Comparison of ENCODE assay signal across 16 cellular contexts in genomic region chr14:75379930-75380270, GRCh38. TPM values are rescaled to one million over a fixed set of nuclear protein-coding genes. Genes with fewer than 3 reads are reported as not detected.
DNase-seq lines count a peak whose midpoint lies in the region; ATAC-seq, FAIRE-seq and TF ChIP-seq lines count a peak whose summit lies in the region.
"Had no signal": no experiment of that assay in that cellular context is flagged by ENCODE, and none has a peak within 500 bp of the region (broad histone marks: within the 10 kb centered on the region; RNA-seq: fewer than 3 reads in every experiment).

No MANE protein-coding gene starts in this region.

- H3K23me2 ChIP-seq in H1 (ENCODE audit: low read depth, low read length): peaks cover 3% of the 10 kb centered on the region; the same call in 1 of the 2 replicates

- no peak overlapping the region for H3K27ac Mint-ChIP-seq in neural progenitor cell
- H3K27ac Mint-ChIP-seq: CD4-positive, alpha-beta memory T cell had no signal

- no peak overlapping the region for H2BK5ac ChIP-seq in H1 (ENCODE audit: low read depth, low read length)

- DNase-seq in H1 (ENCODE audit: low read depth in 1 of 2, low spot score in 2 of 2): no peak
- DNase-seq in neural progenitor cell (ENCODE audit: low spot score): no peak
- no peak for DNase-seq in smooth muscle cell (lab: John Stamatoyannopoulos, UW; ENCODE audit: unreplicated experiment)
- DNase-seq in dorsolateral prefrontal cortex: no peak
- no peak for DNase-seq in DMS114 treated with DMSO at 0.1 percent for 48 hours (lab: John Stamatoyannopoulos, UW; ENCODE audit: unreplicated experiment)
- DNase-seq: C1 segment of cervical spinal cord; CD4-positive, alpha-beta memory T cell; COR-L47; DMS79; EL; GDM1; GOT3; HCEC 1CT had no signal

- H4K8ac ChIP-seq in H1 (ENCODE audit: extremely low read depth, insufficient read depth, low read length): no peak overlapping the region

- POLR2A ChIA-PET in H1 (lab: Charles Lee; ENCODE audit: partially characterized antibody): interaction anchor here (1.1 kb wide), 1 partner anchor 51 kb away, joined by 3 read pairs; no protein-coding TSS in a partner anchor

- no peak overlapping the region for H3K18ac ChIP-seq in H1 (ENCODE audit: extremely low read depth, low read length)

- no peak for TF ChIP-seq EP300 in H1 (IDR thresholded peaks at IDR 0.05; ENCODE audit: borderline replicate concordance in 1 of 2, low read depth in 2 of 2, low read length in 2 of 2)

- intact Hi-C loops in dorsolateral prefrontal cortex (cut with DNase I): no loop called here

- no peak overlapping the region for H3K27ac ChIP-seq in H1 (ENCODE audit: low read depth, low read length)
- no peak overlapping the region for H3K27ac ChIP-seq in neural progenitor cell
- H3K27ac ChIP-seq in smooth muscle cell (ENCODE audit: low read depth): no peak overlapping the region
- no peak overlapping the region for H3K27ac ChIP-seq in dorsolateral prefrontal cortex

- no peak overlapping the region for H3K4ac ChIP-seq in H1 (replicated peaks; ENCODE audit: insufficient read length, low read depth, low read length)

- H3K27me3 ChIP-seq in H1 (replicated peaks in 1 of 4; ENCODE audit: control insufficient read depth in 3 of 4, extremely low read depth in 1 of 4, insufficient read depth in 3 of 4, low read length in 3 of 4) (no peaks in the 10 kb centered on the region), neural progenitor cell (no peaks in the 10 kb centered on the region), smooth muscle cell (ENCODE audit: low read depth) (no peaks in the 10 kb centered on the region), dorsolateral prefrontal cortex (no peaks in the 10 kb centered on the region)

- H3K4me1 ChIP-seq in H1 (replicated peaks in 1 of 4; ENCODE audit: control insufficient read depth in 3 of 4, insufficient read depth in 4 of 4, low read length in 3 of 4): peaks cover 0 to 10% (median 3%) of the 10 kb centered on the region in 4 experiments; a peak in 4 of 7 replicates
- peaks cover 28% of the 10 kb centered on the region for H3K4me1 ChIP-seq in neural progenitor cell
- H3K4me1 ChIP-seq in smooth muscle cell (ENCODE audit: low read depth): peaks cover 19% of the 10 kb centered on the region

- TF ChIP-seq CTCF in H1 (IDR thresholded peaks at IDR 0.05; ENCODE audit: control extremely low read depth in 1 of 3, insufficient read depth in 1 of 3, low read depth in 1 of 3, low read length in 3 of 3) (no peak), neural progenitor cell (IDR thresholded peaks at IDR 0.05) (no peak), smooth muscle cell (IDR thresholded peaks at IDR 0.05; ENCODE audit: borderline replicate concordance, insufficient read depth, poor library complexity, severe bottlenecking) (no peak), dorsolateral prefrontal cortex (IDR thresholded peaks at IDR 0.05 in 54 of 56, conservative IDR thresholded peaks at IDR 0.05 in 2 of 56; ENCODE audit: low read depth in 1 of 56, partially characterized antibody in 56 of 56) (no peak)

- H2AK5ac ChIP-seq in H1 (ENCODE audit: low read depth, low read length): no peak overlapping the region

- no peaks in the 10 kb centered on the region for H3K36me3 Mint-ChIP-seq in neural progenitor cell

- H3K9ac ChIP-seq in H1 (replicated peaks in 1 of 4; ENCODE audit: extremely low read depth in 1 of 4, low read depth in 3 of 4, low read length in 3 of 4) (no peak overlapping the region), neural progenitor cell (no peak overlapping the region), smooth muscle cell (ENCODE audit: low read depth) (no peak overlapping the region)

- no peak overlapping the region for H3K23ac ChIP-seq in H1 (ENCODE audit: insufficient read length)

- no peak overlapping the region for H4K5ac ChIP-seq in H1 (ENCODE audit: insufficient read length, low read depth, low read length)

- H2BK12ac ChIP-seq in H1 (ENCODE audit: low read depth, low read length): no peak overlapping the region

- no peak overlapping the region for H2AFZ ChIP-seq in H1 (ENCODE audit: low read length)
- no peak overlapping the region for H2AFZ ChIP-seq in neural progenitor cell (replicated peaks)
- H2AFZ ChIP-seq in smooth muscle cell (ENCODE audit: low read depth): no peak overlapping the region

- no peak overlapping the region for H3K4me3 Mint-ChIP-seq in neural progenitor cell
- H3K4me3 Mint-ChIP-seq: CD4-positive, alpha-beta memory T cell had no signal

- H3F3A ChIP-seq in neural progenitor cell (ENCODE audit: low read depth): peaks cover 3% of the 10 kb centered on the region
- no peaks in the 10 kb centered on the region for H3F3A ChIP-seq in smooth muscle cell (ENCODE audit: low read depth)

- H3K79me2 ChIP-seq in H1 (ENCODE audit: control insufficient read depth in 1 of 2, insufficient read depth in 2 of 2, low read length in 2 of 2): no peaks in the 10 kb centered on the region
- no peaks in the 10 kb centered on the region for H3K79me2 ChIP-seq in neural progenitor cell (ENCODE audit: low read depth)
- no peaks in the 10 kb centered on the region for H3K79me2 ChIP-seq in smooth muscle cell (ENCODE audit: low read depth)

- TF ChIP-seq RAD21 in H1 (IDR thresholded peaks at IDR 0.05 in 1 of 2, conservative IDR thresholded peaks at IDR 0.05 in 1 of 2; ENCODE audit: low read depth in 2 of 2, low read length in 2 of 2): no peak

- H4K91ac ChIP-seq in H1 (replicated peaks; ENCODE audit: insufficient read length, low read length): no peak overlapping the region

- H2BK20ac ChIP-seq in H1 (ENCODE audit: low read length): 0 out of 2 replicates have a peak overlapping the region, but pooled peaks have one; percentile 34

- H4K20me1 ChIP-seq in H1 (replicated peaks in 1 of 2; ENCODE audit: control insufficient read depth in 1 of 2, insufficient read depth in 2 of 2, low read length in 2 of 2) (no peaks in the 10 kb centered on the region), neural progenitor cell (ENCODE audit: low read depth) (no peaks in the 10 kb centered on the region), smooth muscle cell (ENCODE audit: low read depth) (no peaks in the 10 kb centered on the region)

- 92% methylated on average over 1 of the region's 1 CpG; no CpG with 5 or more reads in 1 of the 2 experiments for WGBS in H1 (ENCODE audit: extremely low coverage in 1 of 2, insufficient coverage in 1 of 2, insufficient read length in 1 of 2, insufficient replicate concordance in 2 of 2, low coverage in 1 of 2, low lambda C conversion rate in 2 of 2, missing lambda C conversion rate in 1 of 2), 2 experiments
- 89% methylated on average over 1 of the region's 1 CpG for WGBS in smooth muscle cell (ENCODE audit: low lambda C conversion rate)

- no peak for FAIRE-seq in H1 (lab: Jason Lieb, UNC)
- FAIRE-seq: GM12878, GM19239 had no signal

- peaks cover 4% of the 10 kb centered on the region for H3K9me3 Mint-ChIP-seq in neural progenitor cell

- no peak overlapping the region for H3K14ac ChIP-seq in H1 (ENCODE audit: insufficient read length)

- no peaks in the 10 kb centered on the region for H3K9me3 ChIP-seq in H1 (ENCODE audit: insufficient read depth in 2 of 2, low read depth in 1 of 2, low read length in 1 of 2)
- H3K9me3 ChIP-seq in neural progenitor cell (ENCODE audit: low read depth): no peaks in the 10 kb centered on the region
- H3K9me3 ChIP-seq in smooth muscle cell (replicated peaks; ENCODE audit: low read depth): no peaks in the 10 kb centered on the region

- ATAC-seq in GM21825 (IDR thresholded peaks at IDR 0.05; ENCODE audit: unreplicated experiment): no peak
- ATAC-seq: GM12878 had no signal

- H3K79me1 ChIP-seq in H1 (ENCODE audit: low read depth, low read length): no peaks in the 10 kb centered on the region

- H3K56ac ChIP-seq in H1 (replicated peaks; ENCODE audit: insufficient read length, low read depth, low read length): no peak overlapping the region

- H2BK120ac ChIP-seq in H1 (replicated peaks; ENCODE audit: low read depth, low read length): no peak overlapping the region

- CTCF ChIA-PET in H1 (lab: Charles Lee; ENCODE audit: partially characterized antibody): interaction anchor here (0.7 to 1.2 kb wide), 2 partner anchors 82 to 108 kb away, joined by 3 read pairs; no protein-coding TSS in a partner anchor

- peaks cover 22% of the 10 kb centered on the region for H3K4me1 Mint-ChIP-seq in neural progenitor cell
- H3K4me1 Mint-ChIP-seq: CD4-positive, alpha-beta memory T cell had no signal

- TF ChIP-seq POLR2A in H1 (IDR thresholded peaks at IDR 0.05; ENCODE audit: control extremely low read depth in 1 of 2, low read depth in 2 of 2, low read length in 2 of 2): no peak

- no peaks in the 10 kb centered on the region for H3K36me3 ChIP-seq in H1 (ENCODE audit: control insufficient read depth in 2 of 4, insufficient read depth in 4 of 4, low read length in 3 of 4)
- no peaks in the 10 kb centered on the region for H3K36me3 ChIP-seq in neural progenitor cell
- no peaks in the 10 kb centered on the region for H3K36me3 ChIP-seq in smooth muscle cell (ENCODE audit: low read depth)

- H3K27me3 Mint-ChIP-seq in neural progenitor cell (ENCODE audit: insufficient read depth, low read depth): no peaks in the 10 kb centered on the region

- no peak overlapping the region for H2BK15ac ChIP-seq in H1 (ENCODE audit: low read length)

- H3K4me2 ChIP-seq in H1 (ENCODE audit: insufficient read depth in 1 of 2, low read depth in 2 of 2, low read length in 2 of 2) (no peak overlapping the region), neural progenitor cell (peak overlapping the region; percentile 42), smooth muscle cell (peak overlapping the region; percentile 3)

- H3K4me3 ChIP-seq in H1 (ENCODE audit: extremely low read depth in 1 of 4, insufficient read depth in 2 of 4, low read depth in 3 of 4, low read length in 4 of 4): no peak overlapping the region
- no peak overlapping the region for H3K4me3 ChIP-seq in neural progenitor cell
- no peak overlapping the region for H3K4me3 ChIP-seq in smooth muscle cell
- no peak overlapping the region for H3K4me3 ChIP-seq in dorsolateral prefrontal cortex
- H3K4me3 ChIP-seq: GM12878 had no signal

TF ChIP-seq in H1, 55 proteins besides CTCF, POLR2A, EP300 and RAD21 (continues in another document):
- TF ChIP-seq RFX5 (IDR thresholded peaks at IDR 0.05; ENCODE audit: borderline replicate concordance, low read depth, low read length) (no peak), SUZ12 (IDR thresholded peaks at IDR 0.05; ENCODE audit: low read length) (no peak)

RNA-seq across cellular contexts. Expression of gene JDP2, which starts 47.9 kb away (rescaled TPM):
- 23.6 and 27.2 TPM in 2 replicates for total RNA-seq in H1 (2021; fragmentation: NEBNext Ultra II Directional; extraction: Animal tissue kit (Norgen Biotek cat#: 25700))
- polyA plus RNA-seq in H1 (2011; rRNA removed) (8.9 and 18.8 TPM in 2 replicates), smooth muscle cell (98.9 and 126 TPM in 2 replicates)
- 23.2 TPM for polyA plus RNA-seq in H1 (2011; cell fraction: cytosol; rRNA removed)
- 20.9 TPM for polyA plus RNA-seq in H1 (2011; cell fraction: nucleus; rRNA removed)
- 13.7 to 19.6 TPM (median 17.7 TPM) in 4 replicates for polyA plus RNA-seq in H1 (2012, experiment 1 of 2)
- 14.8 TPM for polyA plus RNA-seq in H1 (2012, experiment 2 of 2)
- polyA plus RNA-seq in H1 (2013, experiment 1 of 2): 14.4 TPM
- 14.1 TPM for polyA plus RNA-seq in H1 (2013, experiment 2 of 2)
- 3.8 and 4.9 TPM in 2 replicates for polyA minus RNA-seq in H1 (2011; rRNA and poly(A)+ RNA removed)
- 19.7 TPM for polyA minus RNA-seq in H1 (2011; cell fraction: cytosol; rRNA and poly(A)+ RNA removed)
- 10.3 TPM for polyA minus RNA-seq in H1 (2011; cell fraction: nucleus; rRNA and poly(A)+ RNA removed)
- total RNA-seq in neural progenitor cell (ENCODE audit: low replicate concordance) (2.5 and 8.4 TPM in 2 replicates), smooth muscle cell (70.3 and 71.2 TPM in 2 replicates), dorsolateral prefrontal cortex (10 to 100 TPM; 21.8 to 96.2 (median 36.8) TPM)

Comparison
In these comparisons a context has a peak if more than half of its experiments do, and no peak if none do; other contexts are left out.
1. H3K4me2 ChIP-seq: peak in neural progenitor cell (single experiment) and smooth muscle cell (single experiment); none in H1 (0 of 2).